1 cellular context compared by ENCODE assay signal in the genomic region with DNA sequence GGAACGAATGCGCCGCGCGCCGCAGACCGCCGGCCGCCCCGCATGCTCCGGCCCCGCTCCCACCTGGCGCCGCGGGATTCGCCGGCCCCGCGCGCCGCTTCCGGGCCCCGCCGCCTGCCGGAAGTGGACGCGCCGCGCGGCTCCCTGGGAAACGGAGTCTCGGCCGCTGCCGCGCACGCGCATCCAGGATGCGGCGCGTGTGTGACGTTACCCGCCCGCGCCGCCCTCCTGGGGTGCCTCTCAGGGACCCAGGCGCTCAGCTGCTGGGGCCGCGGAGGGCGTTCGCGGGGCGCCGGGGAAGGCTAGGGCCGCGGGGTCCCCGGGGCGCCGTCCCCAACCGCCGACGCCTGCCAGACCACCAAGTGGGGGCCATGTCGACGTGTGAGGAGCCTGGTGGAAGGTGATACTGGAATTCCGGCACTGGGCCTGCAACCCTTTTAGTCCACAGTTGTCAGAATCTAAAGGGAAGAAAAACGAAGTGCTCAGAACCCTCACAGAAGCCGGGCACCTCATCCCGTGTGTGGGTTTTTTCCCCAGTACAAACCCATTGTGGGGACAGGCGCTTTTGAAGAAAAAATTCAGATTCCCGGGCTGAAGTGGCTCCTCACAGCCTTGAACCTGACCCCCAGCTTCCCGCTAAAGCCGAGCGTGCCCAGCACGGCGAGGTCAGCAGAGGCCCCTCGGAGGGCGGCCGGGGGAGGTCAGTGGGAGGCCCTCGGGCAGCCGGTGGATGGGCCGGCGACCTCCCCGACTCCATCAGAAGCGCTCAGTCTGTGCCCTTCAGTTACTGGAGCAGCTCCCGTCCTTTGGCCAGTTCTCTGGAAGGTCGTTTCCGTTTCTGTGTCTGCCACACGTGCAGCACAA.
A peak's percentile ranks its signal among the peaks of the same experiment; 100 is the strongest.
TF ChIP-seq lines count a peak whose summit lies in the region.

A gene with protein sequence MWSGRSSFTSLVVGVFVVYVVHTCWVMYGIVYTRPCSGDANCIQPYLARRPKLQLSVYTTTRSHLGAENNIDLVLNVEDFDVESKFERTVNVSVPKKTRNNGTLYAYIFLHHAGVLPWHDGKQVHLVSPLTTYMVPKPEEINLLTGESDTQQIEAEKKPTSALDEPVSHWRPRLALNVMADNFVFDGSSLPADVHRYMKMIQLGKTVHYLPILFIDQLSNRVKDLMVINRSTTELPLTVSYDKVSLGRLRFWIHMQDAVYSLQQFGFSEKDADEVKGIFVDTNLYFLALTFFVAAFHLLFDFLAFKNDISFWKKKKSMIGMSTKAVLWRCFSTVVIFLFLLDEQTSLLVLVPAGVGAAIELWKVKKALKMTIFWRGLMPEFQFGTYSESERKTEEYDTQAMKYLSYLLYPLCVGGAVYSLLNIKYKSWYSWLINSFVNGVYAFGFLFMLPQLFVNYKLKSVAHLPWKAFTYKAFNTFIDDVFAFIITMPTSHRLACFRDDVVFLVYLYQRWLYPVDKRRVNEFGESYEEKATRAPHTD (minus strand): TSS at position 125 of the 864 bp plus-strand sequence. CDS start 258 bp downstream, outside the sequence.

TF ChIP-seq in HepG2, 621 proteins besides CTCF, POLR2A, EP300 and RAD21 (continued from another document and continues in another):
- no peak for TF ChIP-seq TOE1 (CRISPR knock-in tag; IDR thresholded peaks at IDR 0.05)
- TF ChIP-seq ZNF614 (CRISPR knock-in tag; IDR thresholded peaks at IDR 0.05; ENCODE audit: borderline replicate concordance) = peak; percentile 47; the same call in 1 of the 2 replicates
- TF ChIP-seq THAP11 (CRISPR knock-in tag; IDR thresholded peaks at IDR 0.05) = peak; percentile 97
- TF ChIP-seq HNF4G (IDR thresholded peaks at IDR 0.05; ENCODE audit: borderline replicate concordance, low read depth, low read length) = no peak
- no peak for TF ChIP-seq HNF4G (CRISPR knock-in tag; IDR thresholded peaks at IDR 0.05; ENCODE audit: borderline replicate concordance, low read depth)
- TF ChIP-seq, protein P1, sequence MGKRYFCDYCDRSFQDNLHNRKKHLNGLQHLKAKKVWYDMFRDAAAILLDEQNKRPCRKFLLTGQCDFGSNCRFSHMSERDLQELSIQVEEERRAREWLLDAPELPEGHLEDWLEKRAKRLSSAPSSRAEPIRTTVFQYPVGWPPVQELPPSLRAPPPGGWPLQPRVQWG (CRISPR knock-in tag; IDR thresholded peaks at IDR 0.05; ENCODE audit: borderline replicate concordance, low read depth) = no peak
- TF ChIP-seq U2AF1 (optimal IDR thresholded peaks at IDR 0.05; ENCODE audit: low read depth, low read length) = no peak
- no peak for TF ChIP-seq SETDB1 (CRISPR knock-in tag; IDR thresholded peaks at IDR 0.05; ENCODE audit: borderline replicate concordance)
- TF ChIP-seq ZFP36L2 (CRISPR knock-in tag; IDR thresholded peaks at IDR 0.05) = no peak
- no peak for TF ChIP-seq ZNF562 (CRISPR knock-in tag; IDR thresholded peaks at IDR 0.05; ENCODE audit: borderline replicate concordance)
- TF ChIP-seq, protein P2, sequence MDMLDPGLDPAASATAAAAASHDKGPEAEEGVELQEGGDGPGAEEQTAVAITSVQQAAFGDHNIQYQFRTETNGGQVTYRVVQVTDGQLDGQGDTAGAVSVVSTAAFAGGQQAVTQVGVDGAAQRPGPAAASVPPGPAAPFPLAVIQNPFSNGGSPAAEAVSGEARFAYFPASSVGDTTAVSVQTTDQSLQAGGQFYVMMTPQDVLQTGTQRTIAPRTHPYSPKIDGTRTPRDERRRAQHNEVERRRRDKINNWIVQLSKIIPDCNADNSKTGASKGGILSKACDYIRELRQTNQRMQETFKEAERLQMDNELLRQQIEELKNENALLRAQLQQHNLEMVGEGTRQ (IDR thresholded peaks at IDR 0.05; ENCODE audit: low read depth, low read length) = no peak
- TF ChIP-seq, protein P2 (CRISPR knock-in tag; IDR thresholded peaks at IDR 0.05; ENCODE audit: borderline replicate concordance) = no peak
- TF ChIP-seq MIXL1 (CRISPR knock-in tag; IDR thresholded peaks at IDR 0.05) = no peak
- TF ChIP-seq RELA (CRISPR knock-in tag; IDR thresholded peaks at IDR 0.05) = no peak; the same call in 1 of the 2 replicates
- peak; percentile 73; the same call in 1 of the 2 replicates for TF ChIP-seq CCDC6 (CRISPR knock-in tag; IDR thresholded peaks at IDR 0.05)
- no peak; the same call in 1 of the 2 replicates for TF ChIP-seq ZNF431 (CRISPR knock-in tag; IDR thresholded peaks at IDR 0.05; ENCODE audit: borderline replicate concordance, low read depth)
- TF ChIP-seq SMC3 (IDR thresholded peaks at IDR 0.05; ENCODE audit: low read length) = no peak
- TF ChIP-seq ZBTB8A (CRISPR knock-in tag; IDR thresholded peaks at IDR 0.05; ENCODE audit: borderline replicate concordance, low read depth) = no peak; the same call in 1 of the 2 replicates
- TF ChIP-seq, protein P3, sequence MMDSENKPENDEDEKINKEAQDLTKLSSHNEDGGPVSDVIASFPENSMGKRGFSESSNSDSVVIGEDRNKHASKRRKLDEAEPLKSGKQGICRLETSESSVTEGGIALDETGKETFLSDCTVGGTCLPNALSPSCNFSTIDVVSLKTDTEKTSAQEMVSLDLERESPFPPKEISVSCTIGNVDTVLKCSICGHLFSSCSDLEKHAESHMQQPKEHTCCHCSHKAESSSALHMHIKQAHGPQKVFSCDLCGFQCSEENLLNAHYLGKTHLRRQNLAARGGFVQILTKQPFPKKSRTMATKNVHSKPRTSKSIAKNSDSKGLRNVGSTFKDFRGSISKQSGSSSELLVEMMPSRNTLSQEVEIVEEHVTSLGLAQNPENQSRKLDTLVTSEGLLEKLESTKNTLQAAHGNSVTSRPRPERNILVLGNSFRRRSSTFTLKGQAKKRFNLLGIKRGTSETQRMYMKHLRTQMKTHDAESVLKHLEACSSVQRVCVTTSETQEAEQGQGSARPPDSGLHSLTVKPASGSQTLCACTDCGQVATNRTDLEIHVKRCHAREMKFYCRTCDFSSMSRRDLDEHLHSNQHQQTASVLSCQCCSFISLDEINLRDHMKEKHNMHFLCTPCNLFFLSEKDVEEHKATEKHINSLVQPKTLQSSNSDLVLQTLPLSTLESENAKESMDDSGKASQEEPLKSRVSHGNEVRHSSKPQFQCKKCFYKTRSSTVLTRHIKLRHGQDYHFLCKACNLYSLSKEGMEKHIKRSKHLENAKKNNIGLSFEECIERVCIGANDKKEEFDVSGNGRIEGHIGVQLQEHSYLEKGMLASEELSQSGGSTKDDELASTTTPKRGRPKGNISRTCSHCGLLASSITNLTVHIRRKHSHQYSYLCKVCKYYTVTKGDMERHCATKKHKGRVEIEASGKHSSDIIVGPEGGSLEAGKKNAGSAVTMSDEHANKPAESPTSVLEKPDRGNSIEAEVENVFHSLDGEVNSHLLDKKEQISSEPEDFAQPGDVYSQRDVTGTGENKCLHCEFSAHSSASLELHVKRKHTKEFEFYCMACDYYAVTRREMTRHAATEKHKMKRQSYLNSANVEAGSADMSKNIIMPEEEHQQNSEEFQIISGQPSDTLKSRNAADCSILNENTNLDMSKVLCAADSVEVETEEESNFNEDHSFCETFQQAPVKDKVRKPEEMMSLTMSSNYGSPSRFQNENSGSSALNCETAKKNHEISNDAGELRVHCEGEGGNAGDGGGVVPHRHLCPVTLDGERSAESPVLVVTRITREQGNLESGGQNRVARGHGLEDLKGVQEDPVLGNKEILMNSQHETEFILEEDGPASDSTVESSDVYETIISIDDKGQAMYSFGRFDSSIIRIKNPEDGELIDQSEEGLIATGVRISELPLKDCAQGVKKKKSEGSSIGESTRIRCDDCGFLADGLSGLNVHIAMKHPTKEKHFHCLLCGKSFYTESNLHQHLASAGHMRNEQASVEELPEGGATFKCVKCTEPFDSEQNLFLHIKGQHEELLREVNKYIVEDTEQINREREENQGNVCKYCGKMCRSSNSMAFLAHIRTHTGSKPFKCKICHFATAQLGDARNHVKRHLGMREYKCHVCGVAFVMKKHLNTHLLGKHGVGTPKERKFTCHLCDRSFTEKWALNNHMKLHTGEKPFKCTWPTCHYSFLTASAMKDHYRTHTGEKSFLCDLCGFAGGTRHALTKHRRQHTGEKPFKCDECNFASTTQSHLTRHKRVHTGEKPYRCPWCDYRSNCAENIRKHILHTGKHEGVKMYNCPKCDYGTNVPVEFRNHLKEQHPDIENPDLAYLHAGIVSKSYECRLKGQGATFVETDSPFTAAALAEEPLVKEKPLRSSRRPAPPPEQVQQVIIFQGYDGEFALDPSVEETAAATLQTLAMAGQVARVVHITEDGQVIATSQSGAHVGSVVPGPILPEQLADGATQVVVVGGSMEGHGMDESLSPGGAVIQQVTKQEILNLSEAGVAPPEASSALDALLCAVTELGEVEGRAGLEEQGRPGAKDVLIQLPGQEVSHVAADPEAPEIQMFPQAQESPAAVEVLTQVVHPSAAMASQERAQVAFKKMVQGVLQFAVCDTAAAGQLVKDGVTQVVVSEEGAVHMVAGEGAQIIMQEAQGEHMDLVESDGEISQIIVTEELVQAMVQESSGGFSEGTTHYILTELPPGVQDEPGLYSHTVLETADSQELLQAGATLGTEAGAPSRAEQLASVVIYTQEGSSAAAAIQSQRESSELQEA (CRISPR knock-in tag; IDR thresholded peaks at IDR 0.05; ENCODE audit: not compliant biosample characterization) = no peak
- TF ChIP-seq KAT8 (CRISPR knock-in tag; IDR thresholded peaks at IDR 0.05) = peak; percentile 94
- no peak for TF ChIP-seq HOXD1 (CRISPR knock-in tag; IDR thresholded peaks at IDR 0.05)
- TF ChIP-seq, protein P4, sequence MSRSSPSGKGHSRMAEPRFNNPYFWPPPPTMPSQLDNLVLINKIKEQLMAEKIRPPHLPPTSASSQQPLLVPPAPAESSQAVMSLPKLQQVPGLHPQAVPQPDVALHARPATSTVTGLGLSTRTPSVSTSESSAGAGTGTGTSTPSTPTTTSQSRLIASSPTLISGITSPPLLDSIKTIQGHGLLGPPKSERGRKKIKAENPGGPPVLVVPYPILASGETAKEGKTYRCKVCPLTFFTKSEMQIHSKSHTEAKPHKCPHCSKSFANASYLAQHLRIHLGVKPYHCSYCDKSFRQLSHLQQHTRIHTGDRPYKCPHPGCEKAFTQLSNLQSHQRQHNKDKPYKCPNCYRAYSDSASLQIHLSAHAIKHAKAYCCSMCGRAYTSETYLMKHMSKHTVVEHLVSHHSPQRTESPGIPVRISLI (CRISPR knock-in tag; IDR thresholded peaks at IDR 0.05; ENCODE audit: borderline replicate concordance) = no peak
- no peak for TF ChIP-seq ZNF615 (CRISPR knock-in tag; IDR thresholded peaks at IDR 0.05; ENCODE audit: borderline replicate concordance)
- TF ChIP-seq SALL2 (CRISPR knock-in tag; IDR thresholded peaks at IDR 0.05) = 0 out of 2 replicates have a peak, but pooled peaks have one; percentile 58
- no peak for TF ChIP-seq MAFF (IDR thresholded peaks at IDR 0.05; ENCODE audit: low read depth, low read length)
- TF ChIP-seq ZNF788 (CRISPR knock-in tag; IDR thresholded peaks at IDR 0.05; ENCODE audit: borderline replicate concordance) = no peak
- TF ChIP-seq ZNF350 (CRISPR knock-in tag; IDR thresholded peaks at IDR 0.05; ENCODE audit: borderline replicate concordance, low read depth) = peak; percentile 56; the same call in 1 of the 2 replicates
- no peak for TF ChIP-seq JDP2 (CRISPR knock-in tag; IDR thresholded peaks at IDR 0.05; ENCODE audit: borderline replicate concordance)
- TF ChIP-seq, protein P5, sequence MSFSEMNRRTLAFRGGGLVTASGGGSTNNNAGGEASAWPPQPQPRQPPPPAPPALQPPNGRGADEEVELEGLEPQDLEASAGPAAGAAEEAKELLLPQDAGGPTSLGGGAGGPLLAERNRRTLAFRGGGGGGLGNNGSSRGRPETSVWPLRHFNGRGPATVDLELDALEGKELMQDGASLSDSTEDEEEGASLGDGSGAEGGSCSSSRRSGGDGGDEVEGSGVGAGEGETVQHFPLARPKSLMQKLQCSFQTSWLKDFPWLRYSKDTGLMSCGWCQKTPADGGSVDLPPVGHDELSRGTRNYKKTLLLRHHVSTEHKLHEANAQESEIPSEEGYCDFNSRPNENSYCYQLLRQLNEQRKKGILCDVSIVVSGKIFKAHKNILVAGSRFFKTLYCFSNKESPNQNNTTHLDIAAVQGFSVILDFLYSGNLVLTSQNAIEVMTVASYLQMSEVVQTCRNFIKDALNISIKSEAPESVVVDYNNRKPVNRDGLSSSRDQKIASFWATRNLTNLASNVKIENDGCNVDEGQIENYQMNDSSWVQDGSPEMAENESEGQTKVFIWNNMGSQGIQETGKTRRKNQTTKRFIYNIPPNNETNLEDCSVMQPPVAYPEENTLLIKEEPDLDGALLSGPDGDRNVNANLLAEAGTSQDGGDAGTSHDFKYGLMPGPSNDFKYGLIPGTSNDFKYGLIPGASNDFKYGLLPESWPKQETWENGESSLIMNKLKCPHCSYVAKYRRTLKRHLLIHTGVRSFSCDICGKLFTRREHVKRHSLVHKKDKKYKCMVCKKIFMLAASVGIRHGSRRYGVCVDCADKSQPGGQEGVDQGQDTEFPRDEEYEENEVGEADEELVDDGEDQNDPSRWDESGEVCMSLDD (CRISPR knock-in tag; IDR thresholded peaks at IDR 0.05; ENCODE audit: borderline replicate concordance) = peak; percentile 54; the same call in 1 of the 2 replicates
- TF ChIP-seq ZNF782 (CRISPR knock-in tag; IDR thresholded peaks at IDR 0.05; ENCODE audit: borderline replicate concordance) = no peak
- TF ChIP-seq FIP1L1 (IDR thresholded peaks at IDR 0.05; ENCODE audit: borderline replicate concordance, insufficient read depth, low read depth, low read length) = no peak
- TF ChIP-seq, protein P6, sequence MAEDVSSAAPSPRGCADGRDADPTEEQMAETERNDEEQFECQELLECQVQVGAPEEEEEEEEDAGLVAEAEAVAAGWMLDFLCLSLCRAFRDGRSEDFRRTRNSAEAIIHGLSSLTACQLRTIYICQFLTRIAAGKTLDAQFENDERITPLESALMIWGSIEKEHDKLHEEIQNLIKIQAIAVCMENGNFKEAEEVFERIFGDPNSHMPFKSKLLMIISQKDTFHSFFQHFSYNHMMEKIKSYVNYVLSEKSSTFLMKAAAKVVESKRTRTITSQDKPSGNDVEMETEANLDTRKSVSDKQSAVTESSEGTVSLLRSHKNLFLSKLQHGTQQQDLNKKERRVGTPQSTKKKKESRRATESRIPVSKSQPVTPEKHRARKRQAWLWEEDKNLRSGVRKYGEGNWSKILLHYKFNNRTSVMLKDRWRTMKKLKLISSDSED (CRISPR knock-in tag; IDR thresholded peaks at IDR 0.05) = no peak
- TF ChIP-seq ZNF773 (CRISPR knock-in tag; IDR thresholded peaks at IDR 0.05; ENCODE audit: borderline replicate concordance) = peak; percentile 30; the same call in 1 of the 2 replicates
- TF ChIP-seq XBP1 (CRISPR knock-in tag; IDR thresholded peaks at IDR 0.05) = no peak
- TF ChIP-seq MAFK (conservative IDR thresholded peaks at IDR 0.05 in 1 of 2, IDR thresholded peaks at IDR 0.05 in 1 of 2; ENCODE audit: low read length in 2 of 2) = no peak
- TF ChIP-seq NR2C2 (CRISPR knock-in tag; IDR thresholded peaks at IDR 0.05; ENCODE audit: borderline replicate concordance) = peak; percentile 84
- TF ChIP-seq ZNF570 (CRISPR knock-in tag; IDR thresholded peaks at IDR 0.05; ENCODE audit: borderline replicate concordance) = no peak
- TF ChIP-seq CHD4 (IDR thresholded peaks at IDR 0.05; ENCODE audit: borderline replicate concordance, low read length) = no peak
